In the genomic region with DNA sequence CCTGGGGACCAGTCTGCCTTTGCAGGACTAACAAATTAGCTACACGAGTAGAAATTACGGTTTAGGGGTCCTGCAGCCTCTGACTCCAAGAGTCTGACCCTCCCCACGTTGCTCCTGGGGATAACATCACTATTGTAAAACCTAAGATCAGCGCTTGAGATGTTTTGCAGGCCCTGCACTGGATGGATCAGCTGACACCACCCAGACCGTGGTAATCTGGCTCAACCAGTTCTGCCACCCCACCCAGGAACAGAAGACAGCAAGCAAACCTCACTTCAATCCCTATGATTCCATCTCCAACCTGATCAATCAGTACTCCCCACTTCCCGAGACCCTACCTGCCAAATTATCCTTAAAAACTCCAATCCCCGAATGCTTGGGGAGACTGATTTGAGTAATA, we compare ENCODE assay signal across 28 cellular contexts. TPM values are rescaled to one million over a fixed set of nuclear protein-coding genes. Genes with fewer than 3 reads are reported as not detected.
A peak's percentile ranks its signal among the peaks of the same experiment; 100 is the strongest.
DNase-seq lines count a peak whose midpoint lies in the region; ATAC-seq and TF ChIP-seq lines count a peak whose summit lies in the region.
"Had no signal": no experiment of that assay in that cellular context is flagged by ENCODE, and none has a peak within 500 bp of the region (broad histone marks: within the 10 kb centered on the region; RNA-seq: fewer than 3 reads in every experiment).

No MANE protein-coding gene starts in this region.

- H3K4me3 Mint-ChIP-seq in Caco-2 (ENCODE audit: unreplicated experiment): no peak overlapping the region
- H3K4me3 Mint-ChIP-seq: CD14-positive monocyte; naive thymus-derived CD8-positive, alpha-beta T cell had no signal

- ATAC-seq in PC-3 (no peak), GM19351 (IDR thresholded peaks at IDR 0.05; ENCODE audit: unreplicated experiment) (no peak), GM19397 (IDR thresholded peaks at IDR 0.05; ENCODE audit: unreplicated experiment) (no peak)
- ATAC-seq: naive thymus-derived CD8-positive, alpha-beta T cell; sciatic nerve had no signal

- H3K4me2 ChIP-seq in PC-3 (ENCODE audit: low read length) (peak overlapping the region; percentile 65), trophoblast cell (ENCODE audit: low read length) (peak overlapping the region; percentile 43)
- H3K4me2 ChIP-seq: KMS-11 had no signal

- H3K36me3 ChIP-seq in Caco-2 (ENCODE audit: control insufficient read depth, insufficient read depth, low read length): no peaks in the 10 kb centered on the region
- H3K36me3 ChIP-seq in PC-3 (ENCODE audit: low read depth, low read length): no peaks in the 10 kb centered on the region
- H3K36me3 ChIP-seq in trophoblast cell (ENCODE audit: control insufficient read depth in 1 of 2, insufficient read depth in 2 of 2, low read length in 2 of 2): no peaks in the 10 kb centered on the region
- H3K36me3 ChIP-seq: ovary, thoracic aorta had no signal

- H3K18ac ChIP-seq in trophoblast cell (ENCODE audit: low read length): no peak overlapping the region

- H3K9ac ChIP-seq in PC-3 (ENCODE audit: low read length) (peak overlapping the region; percentile 59; the same call in 1 of the 2 replicates), trophoblast cell (ENCODE audit: low read length) (no peak overlapping the region)
- H3K9ac ChIP-seq: KMS-11 had no signal

- POLR2A ChIA-PET in Caco-2 (lab: Charles Lee): interaction anchor here (0.6 kb wide), 1 partner anchor 168 kb away, joined by 3 read pairs; no protein-coding TSS in a partner anchor
- POLR2A ChIA-PET in PC-3 (lab: Charles Lee; ENCODE audit: unreplicated experiment): interaction anchor here (0.7 kb wide), 1 partner anchor 50 kb away, joined by 4 read pairs; no protein-coding TSS in a partner anchor

- H4K8ac ChIP-seq in trophoblast cell (ENCODE audit: low read depth, low read length): no peak overlapping the region

- no peak overlapping the region for H2BK5ac ChIP-seq in trophoblast cell (ENCODE audit: low read depth, low read length, poor library complexity)

- peaks cover 5% of the 10 kb centered on the region for H3K36me3 Mint-ChIP-seq in Caco-2 (ENCODE audit: insufficient read depth, unreplicated experiment)
- H3K36me3 Mint-ChIP-seq: CD14-positive monocyte had no signal

- DNase-seq in Caco-2: peak; percentile 39 to 43
- peak; percentile 77 for DNase-seq in PC-3
- peak; percentile 10 for DNase-seq in epithelial cell of prostate (ENCODE audit: low read depth, low spot score)
- DNase-seq in trophoblast cell: peak; percentile 40 to 60
- DNase-seq in SW480 (ENCODE audit: low spot score): no peak
- no peak for DNase-seq in KG1 (lab: John Stamatoyannopoulos, UW)
- DNase-seq: activated CD4-positive, alpha-beta T cell treated with anti-CD3 and anti-CD28 coated beads for 4 hours; activated gamma-delta T cell; DMS 273 treated with DMSO at 0.1 percent for 48 hours; erythroblast; GF-D8; kidney; NCI-H1092; NCI-H2029 treated with DMSO at 0.1 percent for 48 hours; NCI-H524; ovary; Right ventricle myocardium superior had no signal

- H2AK5ac ChIP-seq in trophoblast cell (ENCODE audit: low read length): no peak overlapping the region

- H3K27ac ChIP-seq in PC-3 (ENCODE audit: low read length) (peak overlapping the region; percentile 90), epithelial cell of prostate (peak overlapping the region; percentile 49), trophoblast cell (ENCODE audit: low read depth, low read length) (peak overlapping the region; percentile 79)
- H3K27ac ChIP-seq: dorsolateral prefrontal cortex, KMS-11, ovary, thoracic aorta had no signal

- no CpG with 5 or more reads among the region's 7 CpGs for WGBS in trophoblast cell (ENCODE audit: extremely low coverage, insufficient coverage, insufficient read length)

- BruUV-seq in Caco-2 (replicated peaks; lab: Mats Ljungman, UMichigan): no TSS peak
- BruUV-seq in PC-3 (replicated peaks; lab: Mats Ljungman, UMichigan): no TSS peak

- H4K12ac ChIP-seq in trophoblast cell (ENCODE audit: low read depth, low read length): no peak overlapping the region

- H3F3A ChIP-seq in PC-3 (ENCODE audit: low read length, unreplicated experiment): no peaks in the 10 kb centered on the region

- H3K27me3 Mint-ChIP-seq in Caco-2 (ENCODE audit: insufficient read depth, unreplicated experiment): no peaks in the 10 kb centered on the region

- no peak overlapping the region for H3K27ac Mint-ChIP-seq in Caco-2 (ENCODE audit: unreplicated experiment)
- H3K27ac Mint-ChIP-seq: CD14-positive monocyte had no signal

- no peaks in the 10 kb centered on the region for H3K9me3 Mint-ChIP-seq in Caco-2 (ENCODE audit: unreplicated experiment)

- H3K4me3 ChIP-seq in Caco-2 (ENCODE audit: low read depth, low read length): no peak overlapping the region
- H3K4me3 ChIP-seq in PC-3 (ENCODE audit: low read length): no peak overlapping the region
- no peak overlapping the region for H3K4me3 ChIP-seq in trophoblast cell (ENCODE audit: low read depth, low read length)
- H3K4me3 ChIP-seq: dorsolateral prefrontal cortex, ovary, thoracic aorta had no signal

- no peaks in the 10 kb centered on the region for H3K4me1 ChIP-seq in Caco-2
- H3K4me1 ChIP-seq in PC-3 (ENCODE audit: insufficient read depth, low read length): peaks cover 36% of the 10 kb centered on the region
- H3K4me1 ChIP-seq in trophoblast cell (ENCODE audit: control insufficient read depth in 1 of 2, insufficient read depth in 2 of 2, low read length in 2 of 2): peaks cover 29 to 30% of the 10 kb centered on the region in 2 experiments

- H3K79me2 ChIP-seq in PC-3 (ENCODE audit: low read length): no peaks in the 10 kb centered on the region
- H3K79me2 ChIP-seq in trophoblast cell (ENCODE audit: control insufficient read depth, insufficient read depth, low read length, poor library complexity): peaks cover 6% of the 10 kb centered on the region

- TF ChIP-seq CTCF in Caco-2 (IDR thresholded peaks at IDR 0.05; ENCODE audit: insufficient read depth in 1 of 2, low read depth in 1 of 2, low read length in 1 of 2, severe bottlenecking in 1 of 2, unreplicated experiment in 1 of 2) (no peak), PC-3 (conservative IDR thresholded peaks at IDR 0.05; ENCODE audit: low read depth, low read length) (no peak)

- H4K20me1 ChIP-seq in PC-3 (ENCODE audit: low read length): no peaks in the 10 kb centered on the region

- CTCF ChIA-PET in Caco-2 (lab: Charles Lee): no interaction called here
- CTCF ChIA-PET in PC-3 (lab: Charles Lee): interaction anchor here (1.2 kb wide), 2 partner anchors 48 to 270 kb away, joined by 5 to 8 read pairs; partner anchors contain the start of gene ATG16L1

- H3K9me3 ChIP-seq in Caco-2 (no peaks in the 10 kb centered on the region), PC-3 (ENCODE audit: low read length) (no peaks in the 10 kb centered on the region), trophoblast cell (ENCODE audit: insufficient read depth, low read depth, low read length) (no peaks in the 10 kb centered on the region)
- H3K9me3 ChIP-seq: ovary, thoracic aorta had no signal

- H2BK120ac ChIP-seq in trophoblast cell (ENCODE audit: insufficient read depth, low read length, poor library complexity): no peak overlapping the region

- H3K9me2 ChIP-seq in PC-3 (replicated peaks; ENCODE audit: low read length): no peaks in the 10 kb centered on the region

- intact Hi-C loops in Caco-2 (cut with micrococcal nuclease; ENCODE audit: unreplicated experiment): no loop called here
- intact Hi-C loops in PC-3 (cut with micrococcal nuclease): loop anchor here (2.0 kb wide), 2 partner anchors 67 to 269 kb away; partner anchors contain the start of gene ATG16L1

- H4K91ac ChIP-seq in trophoblast cell (ENCODE audit: low read depth, low read length): peak overlapping the region; percentile 95

- H3K23ac ChIP-seq in trophoblast cell (ENCODE audit: low read length): no peak overlapping the region

- H3K14ac ChIP-seq in trophoblast cell (ENCODE audit: low read length): no peak overlapping the region

- no peaks in the 10 kb centered on the region for H3K4me1 Mint-ChIP-seq in Caco-2 (ENCODE audit: low read depth, unreplicated experiment)

- H2BK12ac ChIP-seq in trophoblast cell (ENCODE audit: low read length): no peak overlapping the region

- H3K27me3 ChIP-seq in Caco-2 (replicated peaks; ENCODE audit: control insufficient read depth, insufficient read depth, low read length) (no peaks in the 10 kb centered on the region), PC-3 (ENCODE audit: low read length) (no peaks in the 10 kb centered on the region), trophoblast cell (ENCODE audit: insufficient read depth, low read length) (no peaks in the 10 kb centered on the region)
- H3K27me3 ChIP-seq: ovary had no signal

- H3K79me1 ChIP-seq in trophoblast cell (ENCODE audit: low read length): peaks cover 11% of the 10 kb centered on the region

- H3K4ac ChIP-seq in trophoblast cell (ENCODE audit: low read depth, low read length): no peak overlapping the region

- H2AFZ ChIP-seq in PC-3 (ENCODE audit: low read length) (no peak overlapping the region), trophoblast cell (ENCODE audit: insufficient read depth, low read length, poor library complexity) (no peak overlapping the region)

RNA-seq across cellular contexts. Expression of gene NGEF, which starts 31.7 kb away (rescaled TPM):
- total RNA-seq in Caco-2 (2022): 0.39 and 0.77 TPM in 2 replicates
- total RNA-seq in PC-3 (2014; rRNA removed): 71.3 and 80.2 TPM in 2 replicates
- polyA plus RNA-seq in trophoblast cell (2013): 0.21 and 0.26 TPM in 2 replicates
- total RNA-seq: naive thymus-derived CD8-positive, alpha-beta T cell; Right ventricle myocardium superior had no signal
- polyA plus RNA-seq: CD14-positive monocyte; naive thymus-derived CD8-positive, alpha-beta T cell had no signal

RNA-seq across cellular contexts. Expression of gene NEU2, which starts 51.1 kb away (rescaled TPM):
- total RNA-seq in Caco-2 (2022) (not detected in 2 replicates), PC-3 (2014; rRNA removed) (4.0 and 4.5 TPM in 2 replicates)
- 0.04 TPM in 1 of 2 replicates, not detected in the other for polyA plus RNA-seq in trophoblast cell (2013)
- total RNA-seq: dorsolateral prefrontal cortex; frontal cortex; H4; kidney; naive thymus-derived CD8-positive, alpha-beta T cell; ovary; Right ventricle myocardium superior; sciatic nerve; thoracic aorta had no signal
- polyA plus RNA-seq: adipose tissue; CD14-positive monocyte; naive thymus-derived CD8-positive, alpha-beta T cell; ovary had no signal

Comparison
In these comparisons a context has a peak if more than half of its experiments do, and no peak if none do; other contexts are left out.
1. DNase-seq: peak in Caco-2 (2 of 2), PC-3 (single experiment), epithelial cell of prostate (single experiment) and trophoblast cell (2 of 2); none in SW480 (single experiment) and KG1 (single experiment).
2. RNA of gene NGEF, which starts 31.7 kb away (total RNA-seq): 71.3 to 80.2 TPM in PC-3; 0.39 to 0.77 TPM in Caco-2; every median in the first group is over 10 times any median in the second.
3. Peak in every context shown above with its lines, with median percentiles within 50 percentile points of each other: H3K27ac ChIP-seq.